Comparison of ENCODE assay signal across 8 cellular contexts in the genomic region with DNA sequence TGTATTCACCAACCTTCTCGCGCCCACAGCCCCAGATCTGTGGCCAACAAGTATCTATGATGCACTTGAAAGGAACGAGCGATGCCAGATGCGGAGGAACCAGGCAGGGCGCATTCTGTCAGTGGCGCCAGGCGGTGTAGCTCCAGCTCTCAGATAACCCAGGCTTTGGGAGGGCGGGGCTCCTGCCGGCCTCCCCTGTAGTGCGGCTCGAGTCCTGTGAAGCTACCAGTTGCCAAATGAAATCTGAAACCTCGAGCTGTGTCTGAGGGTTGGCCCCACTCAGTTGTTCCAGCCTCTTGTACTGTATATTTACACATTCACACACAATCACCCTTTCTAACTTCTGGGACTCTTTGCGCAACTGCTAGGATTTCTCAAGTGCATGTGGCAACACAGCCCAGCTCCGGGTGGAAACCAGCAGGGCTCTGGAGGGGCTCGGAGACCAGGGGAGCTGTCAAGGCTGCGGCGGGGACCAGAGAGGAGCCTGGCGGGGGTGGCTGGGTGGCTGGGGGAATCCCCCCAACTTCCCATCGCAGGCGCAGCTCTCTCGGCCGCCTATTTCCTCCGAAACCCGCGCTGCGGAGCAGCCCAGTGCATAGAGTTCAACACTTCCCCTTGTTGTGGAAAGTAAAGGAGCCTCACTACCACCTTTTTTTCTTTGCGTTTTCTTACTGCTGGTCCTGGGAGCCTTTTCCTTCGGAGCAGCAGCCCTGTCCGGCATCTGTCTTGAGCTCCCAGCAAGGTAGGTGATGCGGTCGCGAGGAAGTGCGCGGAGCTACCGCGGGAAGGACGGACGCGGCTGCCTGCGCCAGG. TPM values are rescaled to one million over a fixed set of nuclear protein-coding genes. Genes with fewer than 3 reads are reported as not detected.
DNase-seq lines count a peak whose midpoint lies in the region; ATAC-seq and TF ChIP-seq lines count a peak whose summit lies in the region.

TSS of gene ARHGAP24 (plus strand) at position 333 of the 813 bp plus-strand sequence.

- peak within 1 kb of the TSS; percentile 84 for H3K9ac ChIP-seq in trophoblast cell (ENCODE audit: low read length)

- intact Hi-C loops in left ventricle myocardium inferior (cut with micrococcal nuclease) = no loop called here

- peak within 1 kb of the TSS; percentile 80 for H4K8ac ChIP-seq in trophoblast cell (ENCODE audit: low read depth, low read length)

- H3K4me2 ChIP-seq in trophoblast cell (ENCODE audit: low read length) = peak within 1 kb of the TSS; percentile 92

- peak within 1 kb of the TSS; percentile 90 for H4K91ac ChIP-seq in trophoblast cell (ENCODE audit: low read depth, low read length)

- peak within 1 kb of the TSS; percentile 78 for H4K12ac ChIP-seq in trophoblast cell (ENCODE audit: low read depth, low read length)

- H2BK5ac ChIP-seq in trophoblast cell (ENCODE audit: low read depth, low read length, poor library complexity) = peak within 1 kb of the TSS; percentile 92

- DNase-seq in DMS53 (lab: John Stamatoyannopoulos, UW) (peak; percentile 89), NCI-H748 treated with DMSO at 0.1 percent for 48 hours (lab: John Stamatoyannopoulos, UW) (peak; percentile 66), amygdala (lab: John Stamatoyannopoulos, UW) (peak in 41 of 56 donors; percentile 2 to 66 (median 32)), left ventricle myocardium inferior (peak; percentile 87), trophoblast cell (peak; percentile 99 to 100), NCI-H446 (lab: John Stamatoyannopoulos, UW) (no peak)

- H3K23ac ChIP-seq in trophoblast cell (ENCODE audit: low read length) = no peak within 1 kb of the TSS

- peak within 1 kb of the TSS; percentile 62 for H2AK5ac ChIP-seq in trophoblast cell (ENCODE audit: low read length)

- no peaks in the 10 kb centered on the region for H3K9me3 ChIP-seq in left ventricle myocardium inferior (replicated peaks)
- H3K9me3 ChIP-seq in trophoblast cell (ENCODE audit: insufficient read depth, low read depth, low read length) = no peaks in the 10 kb centered on the region

- H2BK12ac ChIP-seq in trophoblast cell (ENCODE audit: low read length) = peak within 1 kb of the TSS; percentile 94

- H2BK120ac ChIP-seq in trophoblast cell (ENCODE audit: insufficient read depth, low read length, poor library complexity) = peak within 1 kb of the TSS; percentile 90

- H3K27me3 ChIP-seq in left ventricle myocardium inferior (ENCODE audit: low read depth) (no peaks in the 10 kb centered on the region), trophoblast cell (ENCODE audit: insufficient read depth, low read length) (no peaks in the 10 kb centered on the region)

- H3K79me2 ChIP-seq in trophoblast cell (ENCODE audit: control insufficient read depth, insufficient read depth, low read length, poor library complexity) = peaks cover 6% of the 10 kb centered on the region

- peak; percentile 90 for ATAC-seq in GM19455 (IDR thresholded peaks at IDR 0.05; ENCODE audit: unreplicated experiment)
- ATAC-seq in HG03460 (IDR thresholded peaks at IDR 0.05; ENCODE audit: unreplicated experiment) = peak; percentile 86

- TF ChIP-seq CTCF in left ventricle myocardium inferior (IDR thresholded peaks at IDR 0.05; ENCODE audit: borderline replicate concordance) = no peak

- peaks cover 25% of the 10 kb centered on the region for H3K4me1 ChIP-seq in left ventricle myocardium inferior
- peaks cover 0 to 14% of the 10 kb centered on the region in 2 experiments for H3K4me1 ChIP-seq in trophoblast cell (ENCODE audit: control insufficient read depth in 1 of 2, insufficient read depth in 2 of 2, low read length in 2 of 2)

- H3K4ac ChIP-seq in trophoblast cell (ENCODE audit: low read depth, low read length) = peak within 1 kb of the TSS; percentile 48

- H3K79me1 ChIP-seq in trophoblast cell (ENCODE audit: low read length) = peaks cover 13% of the 10 kb centered on the region

- peak within 1 kb of the TSS; percentile 90 for H3K27ac ChIP-seq in left ventricle myocardium inferior (replicated peaks)
- peak within 1 kb of the TSS; percentile 97 for H3K27ac ChIP-seq in trophoblast cell (ENCODE audit: low read depth, low read length)

- peak within 1 kb of the TSS; percentile 80 for H3K4me3 ChIP-seq in left ventricle myocardium inferior
- H3K4me3 ChIP-seq in trophoblast cell (ENCODE audit: low read depth, low read length) = peak within 1 kb of the TSS; percentile 74

- peak within 1 kb of the TSS; percentile 73 for H2AFZ ChIP-seq in trophoblast cell (ENCODE audit: insufficient read depth, low read length, poor library complexity)

- H3K36me3 ChIP-seq in left ventricle myocardium inferior (no peaks in the 10 kb centered on the region), trophoblast cell (ENCODE audit: control insufficient read depth in 1 of 2, insufficient read depth in 2 of 2, low read length in 2 of 2) (no peaks in the 10 kb centered on the region)

- no CpG with 5 or more reads among the region's 41 CpGs for WGBS in trophoblast cell (ENCODE audit: extremely low coverage, insufficient coverage, insufficient read length)

- H3K18ac ChIP-seq in trophoblast cell (ENCODE audit: low read length) = peak within 1 kb of the TSS; percentile 78

- peak within 1 kb of the TSS; percentile 82 for H3K14ac ChIP-seq in trophoblast cell (ENCODE audit: low read length)

RNA-seq across cellular contexts. Expression of gene ARHGAP24, which starts in this region (rescaled TPM):
- total RNA-seq in left ventricle myocardium inferior = 13.7 TPM
- polyA plus RNA-seq in trophoblast cell (2013) = 24.0 and 25.9 TPM in 2 replicates

Comparison
In these comparisons a context has a peak if more than half of its experiments do, and no peak if none do; other contexts are left out.
1. DNase-seq: peak in DMS53 (single experiment), NCI-H748 treated with DMSO at 0.1 percent for 48 hours (single experiment), amygdala (41 of 56), left ventricle myocardium inferior (single experiment) and trophoblast cell (2 of 2); none in NCI-H446 (0 of 2).